ENCODE assay signal across 14 cellular contexts in the genomic region with DNA sequence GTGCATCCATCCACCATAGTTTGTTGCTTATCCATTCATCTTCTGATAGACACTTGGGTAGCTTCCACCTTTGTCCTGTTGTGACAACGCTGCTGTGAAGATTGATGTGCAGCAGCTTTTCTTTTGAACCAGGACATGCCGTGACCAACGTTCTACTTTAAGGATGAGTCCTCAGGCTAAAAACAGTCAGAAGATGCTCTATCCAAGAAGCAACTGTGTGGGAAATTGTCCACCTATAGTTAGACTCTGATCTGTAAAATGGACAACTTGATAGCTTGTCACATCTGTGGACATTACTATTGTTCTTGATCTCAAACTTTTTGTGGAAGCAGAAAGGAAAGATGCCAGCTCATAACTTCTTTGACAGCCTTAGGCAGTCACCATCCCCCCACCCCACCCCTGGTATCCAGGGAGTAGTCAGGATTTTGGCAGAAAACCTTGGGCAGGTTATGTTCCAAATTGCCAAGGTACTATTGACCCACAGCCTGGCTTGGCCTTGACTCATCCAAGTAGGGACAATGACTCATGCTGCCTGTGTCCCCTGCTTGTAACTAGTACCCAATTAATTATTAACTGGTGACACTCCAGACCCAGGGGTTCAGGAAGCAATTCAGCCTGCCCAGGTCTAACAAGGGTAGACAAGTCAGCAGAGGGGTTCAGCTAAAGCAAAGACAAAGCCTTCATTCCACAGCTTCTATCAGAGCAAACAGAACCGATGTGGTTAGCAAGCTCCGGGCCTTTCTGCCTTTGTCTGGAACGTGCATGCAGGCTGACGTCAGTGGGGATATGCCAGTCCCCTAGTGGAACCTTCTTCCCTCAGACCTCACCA.
DNase-seq lines count a peak whose midpoint lies in the region; ATAC-seq and TF ChIP-seq lines count a peak whose summit lies in the region.
"Had no signal": no experiment of that assay in that cellular context is flagged by ENCODE, and none has a peak within 500 bp of the region (broad histone marks: within the 10 kb centered on the region; RNA-seq: fewer than 3 reads in every experiment).

No MANE protein-coding gene starts in this region.

- H3K36me3 ChIP-seq in subcutaneous abdominal adipose tissue (ENCODE audit: control insufficient read depth in 5 of 5, insufficient read depth in 5 of 5, low read length in 5 of 5) (peaks cover 4 to 54% (median 46%) of the 10 kb centered on the region in 5 donors), MG63 (no peaks in the 10 kb centered on the region)

- ATAC-seq in GM19463 (IDR thresholded peaks at IDR 0.05; ENCODE audit: unreplicated experiment): peak; percentile 44
- ATAC-seq in foreskin keratinocyte: no peak
- ATAC-seq in HG03460 (IDR thresholded peaks at IDR 0.05; ENCODE audit: unreplicated experiment): no peak
- ATAC-seq: activated T-cell treated with anti-CD3 and anti-CD28 coated beads, Interleukin-2, amount 50 U/mL, for 72 hours had no signal

- DNase-seq in RPMI7951 (ENCODE audit: low read depth): peak; percentile 34
- peak; percentile 98 for DNase-seq in kidney tubule cell (ENCODE audit: low spot score)
- no peak for DNase-seq in foreskin keratinocyte
- no peak for DNase-seq in MG63
- DNase-seq in lower leg skin (ENCODE audit: low spot score in 2 of 2): no peak
- DNase-seq: activated T-cell treated with anti-CD3 and anti-CD28 coated beads, Interleukin-2, amount 50 U/mL, for 72 hours; DMS79; head of caudate nucleus; HFFc6; NCI-H524; stimulated activated CD4-positive, alpha-beta T cell treated with anti-CD3 and anti-CD28 coated beads, Interleukin-4, amount 100 ng/mL, for 24 hours had no signal

- H3K9me3 ChIP-seq in subcutaneous abdominal adipose tissue (ENCODE audit: control insufficient read depth in 5 of 5, low read length in 5 of 5): no peaks in the 10 kb centered on the region
- H3K9me3 ChIP-seq in MG63: no peaks in the 10 kb centered on the region

- H3K4me3 ChIP-seq in subcutaneous abdominal adipose tissue (ENCODE audit: low read depth in 1 of 5, low read length in 5 of 5) (no peak overlapping the region), MG63 (no peak overlapping the region), lower leg skin (ENCODE audit: low read depth, poor library complexity, severe bottlenecking) (no peak overlapping the region)

- WGBS in lower leg skin, 2 donors: 69 to 77% methylated on average over 7 of the region's 7 CpGs

- intact Hi-C loops in lower leg skin (cut with DNase I; ENCODE audit: low total_unique reads): loop anchor here (10.0 kb wide), 1 partner anchor 105 kb away; no protein-coding TSS in a partner anchor

- H3K27ac ChIP-seq in subcutaneous abdominal adipose tissue (ENCODE audit: low read depth, low read length): peak overlapping the region; percentile 97
- no peak overlapping the region for H3K27ac ChIP-seq in foreskin keratinocyte

- H3K4me1 ChIP-seq in subcutaneous abdominal adipose tissue (ENCODE audit: control insufficient read depth in 5 of 5, insufficient read depth in 5 of 5, low read length in 5 of 5) (peaks cover 15 to 62% (median 52%) of the 10 kb centered on the region in 5 donors), foreskin keratinocyte (no peaks in the 10 kb centered on the region)

- H3K9ac ChIP-seq in subcutaneous abdominal adipose tissue (ENCODE audit: low read length in 5 of 5): no peak overlapping the region

- no peaks in the 10 kb centered on the region for H3K27me3 ChIP-seq in subcutaneous abdominal adipose tissue (ENCODE audit: control insufficient read depth in 5 of 5, insufficient read depth in 4 of 5, low read length in 5 of 5)
- H3K27me3 ChIP-seq in foreskin keratinocyte: no peaks in the 10 kb centered on the region
- no peaks in the 10 kb centered on the region for H3K27me3 ChIP-seq in MG63

- TF ChIP-seq CTCF in foreskin keratinocyte (conservative IDR thresholded peaks at IDR 0.05): no peak
- TF ChIP-seq CTCF in lower leg skin (IDR thresholded peaks at IDR 0.05): no peak

- no peak for TF ChIP-seq POLR2A in lower leg skin (IDR thresholded peaks at IDR 0.05)

Comparison
In these comparisons a context has a peak if more than half of its experiments do, and no peak if none do; other contexts are left out.
1. DNase-seq: peak in RPMI7951 (single experiment) and kidney tubule cell (single experiment); none in foreskin keratinocyte (0 of 2), MG63 (single experiment) and lower leg skin (0 of 2).